Comparison of ENCODE assay signal across 20 cellular contexts in the genomic region with DNA sequence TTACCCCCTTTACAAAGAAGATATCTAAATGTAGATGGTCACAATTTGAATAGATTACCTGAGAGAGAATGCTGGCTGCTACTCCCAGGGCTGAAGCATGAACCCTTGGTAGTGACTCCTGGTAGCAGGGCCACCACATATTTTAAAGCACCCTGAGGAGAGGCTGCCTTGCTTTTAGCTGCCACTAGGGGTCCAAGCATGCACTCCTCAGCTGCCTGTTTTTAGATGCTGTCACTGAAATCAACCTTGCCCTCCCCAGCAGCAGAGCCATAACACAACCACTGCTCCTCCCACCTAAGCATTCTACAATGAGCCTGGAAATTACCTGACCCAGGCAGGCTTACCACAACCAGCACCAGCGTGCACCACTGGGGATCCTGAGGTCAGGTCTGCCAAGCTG.
A peak's percentile ranks its signal among the peaks of the same experiment; 100 is the strongest.
DNase-seq lines count a peak whose midpoint lies in the region; ATAC-seq and TF ChIP-seq lines count a peak whose summit lies in the region.
"Had no signal": no experiment of that assay in that cellular context is flagged by ENCODE, and none has a peak within 500 bp of the region (broad histone marks: within the 10 kb centered on the region; RNA-seq: fewer than 3 reads in every experiment).

No MANE protein-coding gene starts in this region.

- H3K9ac ChIP-seq in Karpas-422 (ENCODE audit: low read length), result no peak overlapping the region
- H3K9ac ChIP-seq in mammary epithelial cell (ENCODE audit: insufficient read depth, low read length), result no peak overlapping the region

- no peak overlapping the region for H3K4me2 ChIP-seq in Karpas-422 (ENCODE audit: low read depth, low read length, poor library complexity, severe bottlenecking)
- no peak overlapping the region for H3K4me2 ChIP-seq in mammary epithelial cell (ENCODE audit: insufficient read depth, low read depth, low read length)

- H3K9me3 ChIP-seq in A673 (ENCODE audit: low read depth, low read length, poor library complexity, severe bottlenecking), result peaks cover 13% of the 10 kb centered on the region
- peaks cover 34% of the 10 kb centered on the region for H3K9me3 ChIP-seq in Karpas-422 (ENCODE audit: low read length)
- no peaks in the 10 kb centered on the region for H3K9me3 ChIP-seq in mammary epithelial cell (replicated peaks; ENCODE audit: insufficient read depth, low read length)
- H3K9me3 ChIP-seq: Peyer's patch, vagina had no signal

- no peaks in the 10 kb centered on the region for H3K79me2 ChIP-seq in Karpas-422 (ENCODE audit: low read length)
- no peaks in the 10 kb centered on the region for H3K79me2 ChIP-seq in mammary epithelial cell (ENCODE audit: insufficient read depth, low read length)

- H3K27me3 ChIP-seq in A673 (replicated peaks; ENCODE audit: insufficient read depth, low read depth, low read length, poor library complexity) (no peaks in the 10 kb centered on the region), Karpas-422 (ENCODE audit: low read length) (no peaks in the 10 kb centered on the region), mammary epithelial cell (ENCODE audit: insufficient read depth, low read length) (no peaks in the 10 kb centered on the region)
- H3K27me3 ChIP-seq: Peyer's patch, vagina had no signal

- TF ChIP-seq CTCF in A673 (conservative IDR thresholded peaks at IDR 0.05; ENCODE audit: low read depth, low read length) (0 out of 2 replicates have a peak, but pooled peaks have one; percentile 20), GM13977 (IDR thresholded peaks at IDR 0.05; ENCODE audit: extremely low read depth, insufficient read depth, missing control alignments) (peak; percentile 32), mammary epithelial cell (conservative IDR thresholded peaks at IDR 0.05 in 1 of 2, IDR thresholded peaks at IDR 0.05 in 1 of 2; ENCODE audit: extremely low read depth in 1 of 2, insufficient read depth in 1 of 2, low read depth in 1 of 2, low read length in 2 of 2) (peak; percentile 51 to 62)

- POLR2A ChIA-PET in A673 (lab: Charles Lee; ENCODE audit: low non-redundant PET), result no interaction called here

- dilution Hi-C loops in mammary epithelial cell (cut with HindIII; ENCODE audit: low sequenced_read_pairs), result no loop called here

- in situ Hi-C loops in GM13977 (cut with MboI; ENCODE audit: low pct_unique_long_range_greater_than_20kb, low sequenced_read_pairs, unreplicated experiment) (no loop called here), mammary epithelial cell (cut with MboI; ENCODE audit: low sequenced_read_pairs in 2 of 2) (no loop called here)

- no peak for ATAC-seq in GM21576 (IDR thresholded peaks at IDR 0.05; ENCODE audit: unreplicated experiment)
- ATAC-seq: stimulated activated naive B cell treated with anti-CD40 and anti-IgM and Interleukin-4, amounts not matched to agents 10 μg/mL and 1 μg/mL and 100 μg/mL, for 72 hours had no signal

- BruUV-seq in A673 (replicated peaks; lab: Mats Ljungman, UMichigan) (no TSS peak), mammary epithelial cell (replicated peaks; lab: Mats Ljungman, UMichigan) (no TSS peak)

- H2AFZ ChIP-seq in Karpas-422 (ENCODE audit: low read length) (no peak overlapping the region), mammary epithelial cell (ENCODE audit: low read depth, low read length) (no peak overlapping the region)

- H4K20me1 ChIP-seq in Karpas-422 (ENCODE audit: insufficient read depth, low read depth, low read length) (no peaks in the 10 kb centered on the region), mammary epithelial cell (ENCODE audit: insufficient read depth, low read length) (no peaks in the 10 kb centered on the region)

- no peaks in the 10 kb centered on the region for H3K4me1 ChIP-seq in A673 (ENCODE audit: insufficient read depth, low read length, poor library complexity, severe bottlenecking)
- H3K4me1 ChIP-seq in Karpas-422 (ENCODE audit: low read length), result no peaks in the 10 kb centered on the region
- H3K4me1 ChIP-seq in mammary epithelial cell (ENCODE audit: insufficient read depth, low read length), result no peaks in the 10 kb centered on the region
- H3K4me1 ChIP-seq: Peyer's patch, vagina had no signal

- H3K9me2 ChIP-seq in Karpas-422 (replicated peaks; ENCODE audit: insufficient read depth, low read length), result no peaks in the 10 kb centered on the region

- H3K4me3 ChIP-seq in A673 (ENCODE audit: low read depth, low read length, poor library complexity, severe bottlenecking) (no peak overlapping the region), Karpas-422 (ENCODE audit: low read length) (no peak overlapping the region), mammary epithelial cell (replicated peaks in 1 of 3; ENCODE audit: insufficient read depth in 1 of 3, low read depth in 2 of 3, low read length in 3 of 3) (no peak overlapping the region)
- H3K4me3 ChIP-seq: Peyer's patch, vagina had no signal

- DNase-seq in A673 (ENCODE audit: low spot score), result no peak
- no peak for DNase-seq in GM13977 (ENCODE audit: low spot score)
- DNase-seq in Karpas-422, result peak; percentile 43
- peak; percentile 20 for DNase-seq in mammary epithelial cell
- no peak for DNase-seq in substantia nigra (lab: John Stamatoyannopoulos, UW)
- no peak for DNase-seq in amniotic stem cell (lab: John Stamatoyannopoulos, UW)
- no peak for DNase-seq in activated CD4-positive, alpha-beta T cell treated with anti-CD3 and anti-CD28 coated beads for 1 hour
- DNase-seq: activated CD4-positive, alpha-beta T cell treated with anti-CD3 and anti-CD28 coated beads for 48 hours; activated naive CD8-positive, alpha-beta T cell treated with anti-CD3 and anti-CD28 coated beads, Interleukin-2, amount 10 ng/mL, durations not matched to agents 7 days and 5 days; activated T-cell treated with anti-CD3 and anti-CD28 coated beads, Interleukin-2, amount 50 U/mL, for 1 hour; Calu3; central memory CD4-positive, alpha-beta T cell; foreskin melanocyte; NCI-H1417; NCI-H446 treated with DMSO at 0.1 percent for 48 hours; occipital lobe; Peyer's patch; stimulated activated naive B cell treated with anti-CD40 and anti-IgM and Interleukin-4, amounts not matched to agents 10 μg/mL and 1 μg/mL and 100 μg/mL, for 72 hours had no signal

- CTCF ChIA-PET in A673 (lab: Charles Lee), result no interaction called here
- CTCF ChIA-PET in mammary epithelial cell (lab: Charles Lee; ENCODE audit: low non-redundant PET), result no interaction called here

- H3K27ac ChIP-seq in A673 (ENCODE audit: low read depth, low read length, poor library complexity, severe bottlenecking) (no peak overlapping the region), Karpas-422 (ENCODE audit: low read length) (no peak overlapping the region), mammary epithelial cell (ENCODE audit: insufficient read depth, low read depth, low read length) (no peak overlapping the region), substantia nigra (ENCODE audit: low read depth, low read length, poor library complexity, severe bottlenecking) (no peak overlapping the region)
- H3K27ac ChIP-seq: Peyer's patch, vagina had no signal

- WGBS in mammary epithelial cell (ENCODE audit: low coverage, missing lambda C conversion rate), result 73% methylated on average over 1 of the region's 1 CpG

- no peaks in the 10 kb centered on the region for H3K36me3 ChIP-seq in A673 (ENCODE audit: insufficient read depth, low read length, poor library complexity, severe bottlenecking)
- H3K36me3 ChIP-seq in Karpas-422 (ENCODE audit: insufficient read depth, low read length), result no peaks in the 10 kb centered on the region
- no peaks in the 10 kb centered on the region for H3K36me3 ChIP-seq in mammary epithelial cell (ENCODE audit: insufficient read depth, low read length)
- H3K36me3 ChIP-seq: Peyer's patch, vagina had no signal

- intact Hi-C loops in A673 (cut with micrococcal nuclease; ENCODE audit: unreplicated experiment), result no loop called here
- intact Hi-C loops in mammary epithelial cell (cut with micrococcal nuclease), result no loop called here

Comparison
In these comparisons a context has a peak if more than half of its experiments do, and no peak if none do; other contexts are left out.
1. DNase-seq: peak in Karpas-422 (single experiment) and mammary epithelial cell (single experiment); none in A673 (single experiment), GM13977 (single experiment), substantia nigra (0 of 49), amniotic stem cell (single experiment) and activated CD4-positive, alpha-beta T cell treated with anti-CD3 and anti-CD28 coated beads for 1 hour (single experiment).
2. Peak in every context shown above with its lines, with median percentiles within 50 percentile points of each other: CTCF ChIP-seq.